8 cellular contexts compared by ENCODE assay signal in the genomic region with DNA sequence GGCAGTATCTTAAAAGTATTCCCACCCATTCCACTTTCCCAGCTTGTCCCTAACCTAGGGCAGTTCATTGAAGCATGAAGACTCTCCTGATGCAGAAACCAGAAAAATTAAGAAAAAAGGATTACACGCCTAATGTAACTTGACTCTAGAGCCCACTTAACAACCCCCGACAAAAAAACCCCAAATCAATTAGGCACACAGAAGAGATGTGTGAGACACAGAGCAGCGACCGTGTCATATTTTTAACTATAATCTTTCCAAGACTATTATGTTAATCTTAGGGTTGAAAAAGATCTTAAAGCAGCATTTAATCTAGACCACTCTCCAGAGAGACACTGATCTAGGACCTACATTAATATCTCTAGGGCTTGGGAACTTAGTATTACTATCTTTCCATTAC. TPM values are rescaled to one million over a fixed set of nuclear protein-coding genes. Genes with fewer than 3 reads are reported as not detected.
DNase-seq lines count a peak whose midpoint lies in the region; ATAC-seq, FAIRE-seq and TF ChIP-seq lines count a peak whose summit lies in the region.

No MANE protein-coding gene starts in this region.

- H3K36me3 ChIP-seq in A673 (ENCODE audit: insufficient read depth, low read length, poor library complexity, severe bottlenecking) (no peaks in the 10 kb centered on the region), K562 (ENCODE audit: control insufficient read depth, insufficient read depth, low read length) (peaks cover 11% of the 10 kb centered on the region; the same call in 2 of the 3 replicates)

- no peak for FAIRE-seq in K562 (lab: Jason Lieb, UNC)
- FAIRE-seq in urothelium cell line (lab: Jason Lieb, UNC) = no peak

- H3K4me2 ChIP-seq in K562 (ENCODE audit: insufficient read depth, low read length) = peak overlapping the region; percentile 97

- H3K4me1 ChIP-seq in A673 (ENCODE audit: insufficient read depth, low read length, poor library complexity, severe bottlenecking) = peaks cover 5% of the 10 kb centered on the region
- H3K4me1 ChIP-seq in K562 (replicated peaks in 1 of 2; ENCODE audit: control insufficient read depth in 2 of 2, insufficient read depth in 2 of 2, low read length in 2 of 2) = peaks cover 11 to 17% of the 10 kb centered on the region in 2 experiments; a peak in 4 of 5 replicates

- no peak for TF ChIP-seq RAD21 in K562 (CRISPR knock-in tag; conservative IDR thresholded peaks at IDR 0.05 in 1 of 2, IDR thresholded peaks at IDR 0.05 in 1 of 2)

- H3K27me3 ChIP-seq in A673 (replicated peaks; ENCODE audit: insufficient read depth, low read depth, low read length, poor library complexity) = no peaks in the 10 kb centered on the region
- no peaks in the 10 kb centered on the region for H3K27me3 ChIP-seq in HL-60 (ENCODE audit: insufficient read depth, poor library complexity, severe bottlenecking)
- H3K27me3 ChIP-seq in K562 (ENCODE audit: control insufficient read depth in 2 of 2, insufficient read depth in 2 of 2, low read length in 2 of 2) = no peaks in the 10 kb centered on the region; a peak in 1 of 5 replicates

- H3K9me3 Mint-ChIP-seq in mesothelial cell of epicardium = no peaks in the 10 kb centered on the region

- in situ Hi-C loops in K562 (cut with MboI) = no loop called here

- BruUV-seq in A673 (replicated peaks; lab: Mats Ljungman, UMichigan) (TSS peak; percentile 44), K562 (replicated peaks; lab: Mats Ljungman, UMichigan) (TSS peak; percentile 42)

- peak; percentile 2 for ATAC-seq in K562

- peaks cover 67% of the 10 kb centered on the region for H3K79me2 ChIP-seq in K562 (ENCODE audit: control insufficient read depth, insufficient read depth, low read length)

- peaks cover 4% of the 10 kb centered on the region for H3K36me3 Mint-ChIP-seq in mesothelial cell of epicardium

- peaks cover 4% of the 10 kb centered on the region for H3K9me1 ChIP-seq in K562 (ENCODE audit: control insufficient read depth, insufficient read depth, low read length)

- no peak for TF ChIP-seq POLR2A in K562 (conservative IDR thresholded peaks at IDR 0.05)

- peaks cover 36% of the 10 kb centered on the region for H4K20me1 ChIP-seq in K562 (replicated peaks; ENCODE audit: control insufficient read depth, insufficient read depth, low read length)

- no peak for DNase-seq in A673 (ENCODE audit: low spot score)
- DNase-seq in HL-60 (ENCODE audit: low read depth in 1 of 2, low spot score in 1 of 2) = no peak
- no peak for DNase-seq in K562 (ENCODE audit: extremely low read depth in 1 of 4, low spot score in 3 of 4)
- DNase-seq in mesothelial cell of epicardium (ENCODE audit: low spot score in 2 of 2, unreplicated experiment in 2 of 2) = no peak
- DNase-seq in stimulated activated CD4-positive, alpha-beta T cell treated with anti-CD3 and anti-CD28 coated beads, Interleukin-2, amount 100 ng/mL, for 24 hours = no peak
- no peak for DNase-seq in urothelium cell line (ENCODE audit: low spot score)
- no peak for DNase-seq in NCI-H2227 treated with DMSO at 0.1 percent for 48 hours (lab: John Stamatoyannopoulos, UW)
- DNase-seq in iPS-NIHi11 (ENCODE audit: low spot score) = no peak

- no peak for TF ChIP-seq CTCF in A673 (conservative IDR thresholded peaks at IDR 0.05; ENCODE audit: low read depth, low read length)
- no peak for TF ChIP-seq CTCF in HL-60 (IDR thresholded peaks at IDR 0.05; ENCODE audit: insufficient read depth, low read length)
- TF ChIP-seq CTCF in K562 (IDR thresholded peaks at IDR 0.05 in 2 of 3, conservative IDR thresholded peaks at IDR 0.05 in 1 of 3; ENCODE audit: insufficient read depth in 2 of 3, low read depth in 1 of 3, low read length in 3 of 3) = no peak
- no peak for TF ChIP-seq CTCF in mesothelial cell of epicardium (IDR thresholded peaks at IDR 0.05; ENCODE audit: unreplicated experiment)

- peak overlapping the region; percentile 93 for H3K27ac ChIP-seq in A673 (ENCODE audit: low read depth, low read length, poor library complexity, severe bottlenecking)
- peak overlapping the region; percentile 96 for H3K27ac ChIP-seq in HL-60 (replicated peaks)
- H3K27ac ChIP-seq in K562 (ENCODE audit: extremely low read depth, low read depth, low read length) = peak overlapping the region; percentile 98

- peak overlapping the region; percentile 74 for H3K4me3 ChIP-seq in A673 (ENCODE audit: low read depth, low read length, poor library complexity, severe bottlenecking)
- H3K4me3 ChIP-seq in HL-60 (replicated peaks; ENCODE audit: insufficient read depth, low read length) = peak overlapping the region; percentile 82
- H3K4me3 ChIP-seq in K562 = peak overlapping the region; percentile 91

- H3K4me3 Mint-ChIP-seq in mesothelial cell of epicardium = peak overlapping the region; percentile 80

- H3K9me3 ChIP-seq in A673 (ENCODE audit: low read depth, low read length, poor library complexity, severe bottlenecking) (no peaks in the 10 kb centered on the region), K562 (replicated peaks; ENCODE audit: control insufficient read depth, insufficient read depth, low read depth, low read length) (peaks cover 2% of the 10 kb centered on the region)

- H3K4me1 Mint-ChIP-seq in mesothelial cell of epicardium = peaks cover 31% of the 10 kb centered on the region

- peak overlapping the region; percentile 100 for H3K27ac Mint-ChIP-seq in mesothelial cell of epicardium

- POLR2A ChIA-PET in A673 (lab: Charles Lee; ENCODE audit: low non-redundant PET) = no interaction called here
- POLR2A ChIA-PET in K562 (lab: Yijun Ruan, JAX) = interaction anchor here (1.1 to 1.4 kb wide), 2 partner anchors 9 to 28 kb away, joined by 3 read pairs; no protein-coding TSS in a partner anchor

- CTCF ChIA-PET in A673 (lab: Charles Lee) = no interaction called here
- CTCF ChIA-PET in K562 (lab: Yijun Ruan, JAX; ENCODE audit: low intra/inter-chr PET ratio) = no interaction called here

- H3K27me3 Mint-ChIP-seq in mesothelial cell of epicardium (ENCODE audit: low read depth) = no peaks in the 10 kb centered on the region

- peak overlapping the region in 1 of 2 experiments; percentile 94; a peak in 2 of 4 replicates for H3K9ac ChIP-seq in K562 (ENCODE audit: insufficient read depth in 1 of 2, low read depth in 2 of 2, low read length in 2 of 2)

- intact Hi-C loops in A673 (cut with micrococcal nuclease; ENCODE audit: unreplicated experiment) = no loop called here
- intact Hi-C loops in K562 (cut with micrococcal nuclease) = no loop called here

- WGBS in K562 (ENCODE audit: insufficient coverage, low coverage, missing lambda C conversion rate) = 2% methylated on average over 4 of the region's 4 CpGs

- TF ChIP-seq EP300 in K562 (IDR thresholded peaks at IDR 0.05; ENCODE audit: low read length) = no peak

- no peak overlapping the region for H2AFZ ChIP-seq in K562 (ENCODE audit: low read depth, low read length)

TF ChIP-seq in K562, 482 proteins besides CTCF, POLR2A, EP300 and RAD21:
- TF ChIP-seq ARNT (IDR thresholded peaks at IDR 0.05) (peak in 1 of 2 experiments; percentile 52; a peak in 1 of 4 replicates), NRF1 (conservative IDR thresholded peaks at IDR 0.05 in 1 of 2, IDR thresholded peaks at IDR 0.05 in 1 of 2) (no peak)

RNA-seq across cellular contexts. Expression of a gene that starts 1.3 kb away (rescaled TPM):
- total RNA-seq in A673 (2021) (45.3 and 51.9 TPM in 2 replicates), K562 (2014; rRNA removed) (41.1 and 48.5 TPM in 2 replicates), K562 (2014; rRNA removed; fragmentation: Illumina TruSeq; extraction: Trizol) (56.4 and 65.1 TPM in 2 replicates), K562 (2015; rRNA removed; fragmentation: Illumina TruSeq; extraction: Trizol) (54.3 and 54.8 TPM in 2 replicates), K562 (2021) (41.0 and 51.7 TPM in 2 replicates), mesothelial cell of epicardium (137 to 146 TPM (median 146 TPM) in 3 replicates)
- 52.5 and 164 TPM in 2 replicates for total RNA-seq in K562 (2011; cell fraction: chromatin; rRNA removed; ENCODE audit: low replicate concordance)
- 19.7 and 44.0 TPM in 2 replicates for total RNA-seq in K562 (2011; cell fraction: nucleolus; rRNA removed)
- 45.7 and 51.4 TPM in 2 replicates for total RNA-seq in K562 (2011; cell fraction: nucleoplasm; rRNA removed)
- polyA plus RNA-seq in K562 (2011; rRNA removed) (52.1 and 55.7 TPM in 2 replicates), K562 (2014; fragmentation: Illumina TruSeq; extraction: Trizol) (57.2 and 65.4 TPM in 2 replicates), K562 (2014; fragmentation: Nextera tagmentation; extraction: Ambion mirVana) (10 to 100 TPM in 1 of 2 experiments, 1 to 10 TPM in 1; 9.8 to 15.8 TPM), K562 (2014; rRNA removed) (42.3 and 51.7 TPM in 2 replicates)
- 13.6 and 20.9 TPM in 2 replicates for polyA plus RNA-seq in K562 (2011; cell fraction: cytosol; rRNA removed)
- polyA plus RNA-seq in K562 (2011; cell fraction: nucleus; rRNA removed) = 85.3 and 116 TPM in 2 replicates
- polyA plus RNA-seq in K562 (2012) = 30.7 and 55.3 TPM in 2 replicates
- 95.4 and 105 TPM in 2 replicates for polyA minus RNA-seq in K562 (2011; rRNA and poly(A)+ RNA removed)
- 10.5 and 18.8 TPM in 2 replicates for polyA minus RNA-seq in K562 (2011; cell fraction: cytosol; rRNA and poly(A)+ RNA removed)
- 59.4 and 137 TPM in 2 replicates for polyA minus RNA-seq in K562 (2011; cell fraction: nucleus; rRNA and poly(A)+ RNA removed)
